In the genomic region with DNA sequence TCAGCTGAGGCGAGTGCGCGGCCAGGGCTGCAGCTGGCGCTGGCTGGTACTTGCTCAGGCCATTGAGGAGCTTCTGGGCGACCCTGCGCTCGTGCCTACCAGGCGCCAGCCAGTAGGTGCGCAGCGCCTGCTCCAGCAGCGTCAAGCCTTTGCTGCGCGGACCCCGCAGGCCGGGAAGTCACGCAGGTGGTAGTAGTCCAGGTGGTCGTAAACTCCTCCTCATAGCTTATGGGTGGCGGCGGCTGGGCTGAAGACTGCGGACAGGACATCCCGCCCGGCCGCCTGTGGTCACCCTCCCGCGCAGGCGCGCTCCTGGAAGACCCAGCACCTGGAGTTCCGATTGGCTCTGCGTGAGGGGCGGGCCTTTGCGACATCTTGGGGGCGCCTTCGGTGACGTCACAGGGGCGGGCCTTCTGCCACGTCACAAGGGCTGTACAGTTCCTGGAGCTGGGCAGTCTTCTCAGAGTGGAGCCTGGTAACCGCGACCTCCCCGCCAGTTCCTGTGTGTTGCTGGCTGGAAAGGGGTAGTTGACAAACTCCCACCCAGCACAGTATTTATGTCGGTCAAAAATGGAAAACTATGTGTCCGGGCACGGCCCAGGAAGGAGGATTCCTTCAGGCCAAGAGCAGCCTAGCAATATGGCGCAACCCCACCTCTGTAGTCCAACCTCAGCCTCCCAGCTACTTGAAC, we compare ENCODE assay signal across 8 cellular contexts.
DNase-seq lines count a peak whose midpoint lies in the region; ATAC-seq and TF ChIP-seq lines count a peak whose summit lies in the region.
"Not testable (repeated sequence)": the region's sequence is repeated elsewhere in the genome, so short reads cannot be mapped to it uniquely, and the experiment has no call there.

No MANE protein-coding gene starts in this region.

- H3K4me2 ChIP-seq in IMR-90 (ENCODE audit: low read depth, low read length) = peak overlapping the region; percentile 69
- peak overlapping the region; percentile 65 for H3K4me2 ChIP-seq in OCI-LY7 (ENCODE audit: low read length)

- DNase-seq in DMS53 (lab: John Stamatoyannopoulos, UW) (peak; percentile 93), IMR-90 (peak; percentile 89), OCI-LY7 (ENCODE audit: low spot score) (peak; percentile 91), activated T-cell treated with anti-CD3 and anti-CD28 coated beads for 4 hours (peak; percentile 95), epithelial cell of esophagus (ENCODE audit: low read depth) (peak; percentile 91), mucosa of gallbladder (ENCODE audit: low spot score) (peak; percentile 97)
- DNase-seq in stimulated activated CD8-positive, alpha-beta memory T cell treated with anti-CD3 and anti-CD28 coated beads, Interleukin-4, amount 100 ng/mL, for 24 hours (ENCODE audit: low read depth) = peak; percentile 91

- peak overlapping the region; percentile 22 for H3K18ac ChIP-seq in IMR-90 (ENCODE audit: low read depth, low read length)

- H4K91ac ChIP-seq in IMR-90 (ENCODE audit: insufficient read depth, low read depth, low read length) = peak overlapping the region; percentile 90

- not testable (repeated sequence) for TF ChIP-seq POLR2A in IMR-90 (IDR thresholded peaks at IDR 0.05; ENCODE audit: low read depth, low read length)

- 1% methylated on average over 15 of the region's 43 CpGs; no CpG with 5 or more reads in 1 of the 2 experiments for WGBS in IMR-90 (ENCODE audit: extremely low coverage in 2 of 2, insufficient read length in 1 of 2), 2 experiments

- H3K4me1 ChIP-seq in IMR-90 (ENCODE audit: control insufficient read depth, insufficient read depth, low read length); OCI-LY7 (ENCODE audit: insufficient read depth, low read length, poor library complexity, severe bottlenecking): not testable (repeated sequence)

- not testable (repeated sequence) for H3K9me1 ChIP-seq in IMR-90 (ENCODE audit: insufficient read depth, low read length)

- H3K23ac ChIP-seq in IMR-90 (ENCODE audit: low read depth, low read length) = peak overlapping the region; percentile 87

- dilution Hi-C loops in IMR-90 (cut with HindIII; ENCODE audit: low sequenced_read_pairs, unreplicated experiment) = not testable (repeated sequence)

- intact Hi-C loops in IMR-90 (cut with micrococcal nuclease); OCI-LY7 (cut with micrococcal nuclease; ENCODE audit: unreplicated experiment): not testable (repeated sequence)

- H2BK120ac ChIP-seq in IMR-90 (ENCODE audit: low read depth, low read length) = peak overlapping the region; percentile 73

- peak overlapping the region; percentile 98 for H3K9ac ChIP-seq in IMR-90 (ENCODE audit: low read depth, low read length)

- TF ChIP-seq RAD21 in IMR-90 (IDR thresholded peaks at IDR 0.05; ENCODE audit: low read length) = not testable (repeated sequence)

- H3K4me3 ChIP-seq in IMR-90 (ENCODE audit: insufficient read depth, low read depth, low read length) (peak overlapping the region; percentile 99), OCI-LY7 (ENCODE audit: low read depth, low read length, poor library complexity, severe bottlenecking) (peak overlapping the region; percentile 80), epithelial cell of esophagus (ENCODE audit: low read length) (peak overlapping the region; percentile 78)

- CTCF ChIA-PET in IMR-90 (lab: Yijun Ruan, JAX) = interaction anchor here (0.5 kb wide), 1 partner anchor 39 kb away, joined by 3 read pairs; no protein-coding TSS in a partner anchor
- CTCF ChIA-PET in OCI-LY7 (lab: Charles Lee; ENCODE audit: unreplicated experiment) = not testable (repeated sequence)

- H3K9me3 ChIP-seq in IMR-90 (ENCODE audit: control insufficient read depth, insufficient read depth, low read length); OCI-LY7 (ENCODE audit: low read length): not testable (repeated sequence)

- H3K79me2 ChIP-seq in OCI-LY7 (ENCODE audit: insufficient read depth, low read depth, low read length) = not testable (repeated sequence)

- in situ Hi-C loops in IMR-90 (cut with MboI; ENCODE audit: low sequenced_read_pairs) = not testable (repeated sequence)

- not testable (repeated sequence) for H3K56ac ChIP-seq in IMR-90 (ENCODE audit: extremely low read depth, insufficient read depth, low read length)

- not testable (repeated sequence) for H3K36me3 ChIP-seq in IMR-90 (ENCODE audit: control insufficient read depth, insufficient read depth, low read length); OCI-LY7 (ENCODE audit: insufficient read depth, low read length)

- peak overlapping the region; percentile 85 for H2BK5ac ChIP-seq in IMR-90 (ENCODE audit: low read depth, low read length, poor library complexity, severe bottlenecking)

- peak overlapping the region; percentile 93 for H3K27ac ChIP-seq in IMR-90 (ENCODE audit: insufficient read depth, low read length)
- peak overlapping the region; percentile 21 for H3K27ac ChIP-seq in OCI-LY7 (ENCODE audit: low read depth, low read length, poor library complexity, severe bottlenecking)

- H2AFZ ChIP-seq in IMR-90 (replicated peaks; ENCODE audit: low read length, poor library complexity) (peak overlapping the region; percentile 86), OCI-LY7 (ENCODE audit: low read length) (peak overlapping the region; percentile 37)

- peak overlapping the region; percentile 74; the same call in 1 of the 2 replicates for H2AK5ac ChIP-seq in IMR-90 (ENCODE audit: low read depth, low read length)

- not testable (repeated sequence) for TF ChIP-seq CTCF in IMR-90 (conservative IDR thresholded peaks at IDR 0.05; ENCODE audit: low read depth, low read length); epithelial cell of esophagus (IDR thresholded peaks at IDR 0.05; ENCODE audit: insufficient read depth, low read depth, low read length, missing control alignments)
- 0 out of 2 replicates have a peak, but pooled peaks have one; percentile 25 for TF ChIP-seq CTCF in OCI-LY7 (conservative IDR thresholded peaks at IDR 0.05; ENCODE audit: low read length)

- H2BK15ac ChIP-seq in IMR-90 (ENCODE audit: low read depth, low read length) = not testable (repeated sequence)

- H3K79me1 ChIP-seq in IMR-90 (ENCODE audit: low read depth in 1 of 2, low read length in 2 of 2) = peaks cover 3 to 13% of the 10 kb centered on the region in 2 experiments; a peak in 3 of 4 replicates

- H2AK9ac ChIP-seq in IMR-90 (replicated peaks; ENCODE audit: low read depth, low read length, poor library complexity) = not testable (repeated sequence)

- not testable (repeated sequence) for H3K9me2 ChIP-seq in OCI-LY7 (ENCODE audit: insufficient read depth, low read length)

- BruUV-seq in IMR-90 (replicated peaks; lab: Mats Ljungman, UMichigan); OCI-LY7 (replicated peaks; lab: Mats Ljungman, UMichigan): not testable (repeated sequence)

- peak overlapping the region; percentile 81 for H3K4ac ChIP-seq in IMR-90 (ENCODE audit: low read depth, low read length)

- not testable (repeated sequence) for H4K20me1 ChIP-seq in IMR-90 (ENCODE audit: insufficient read depth, low read length); OCI-LY7 (ENCODE audit: insufficient read depth, low read length)

- H3K27me3 ChIP-seq in IMR-90 (ENCODE audit: control insufficient read depth, insufficient read depth, low read length) = not testable (repeated sequence)

- H3K14ac ChIP-seq in IMR-90 (replicated peaks; ENCODE audit: low read depth, low read length) = peak overlapping the region; percentile 97

- ATAC-seq in GM21529 (IDR thresholded peaks at IDR 0.05; ENCODE audit: unreplicated experiment) = peak; percentile 98
- ATAC-seq in IMR-90 (ENCODE audit: low read depth) = peak; percentile 99

- POLR2A ChIA-PET in IMR-90 (lab: Charles Lee; ENCODE audit: unreplicated experiment) = not testable (repeated sequence)
- POLR2A ChIA-PET in OCI-LY7 (lab: Charles Lee) = interaction anchor here (0.8 to 1.2 kb wide), 2 partner anchors 16 to 211 kb away, joined by 3 to 4 read pairs; no protein-coding TSS in a partner anchor

- H2BK20ac ChIP-seq in IMR-90 (ENCODE audit: low read depth, low read length) = not testable (repeated sequence)

- H4K8ac ChIP-seq in IMR-90 (ENCODE audit: low read depth in 2 of 2, low read length in 2 of 2) = peak overlapping the region; percentile 89 to 99

- H4K5ac ChIP-seq in IMR-90 (ENCODE audit: low read depth, low read length) = peak overlapping the region; percentile 94

Comparison
In these comparisons a context has a peak if more than half of its experiments do, and no peak if none do; other contexts are left out.
1. Peak in every context shown above with its lines: DNase-seq, ATAC-seq, H3K4me3 ChIP-seq and H3K27ac ChIP-seq.